ENCODE assay signal across 8 cellular contexts in the genomic region with DNA sequence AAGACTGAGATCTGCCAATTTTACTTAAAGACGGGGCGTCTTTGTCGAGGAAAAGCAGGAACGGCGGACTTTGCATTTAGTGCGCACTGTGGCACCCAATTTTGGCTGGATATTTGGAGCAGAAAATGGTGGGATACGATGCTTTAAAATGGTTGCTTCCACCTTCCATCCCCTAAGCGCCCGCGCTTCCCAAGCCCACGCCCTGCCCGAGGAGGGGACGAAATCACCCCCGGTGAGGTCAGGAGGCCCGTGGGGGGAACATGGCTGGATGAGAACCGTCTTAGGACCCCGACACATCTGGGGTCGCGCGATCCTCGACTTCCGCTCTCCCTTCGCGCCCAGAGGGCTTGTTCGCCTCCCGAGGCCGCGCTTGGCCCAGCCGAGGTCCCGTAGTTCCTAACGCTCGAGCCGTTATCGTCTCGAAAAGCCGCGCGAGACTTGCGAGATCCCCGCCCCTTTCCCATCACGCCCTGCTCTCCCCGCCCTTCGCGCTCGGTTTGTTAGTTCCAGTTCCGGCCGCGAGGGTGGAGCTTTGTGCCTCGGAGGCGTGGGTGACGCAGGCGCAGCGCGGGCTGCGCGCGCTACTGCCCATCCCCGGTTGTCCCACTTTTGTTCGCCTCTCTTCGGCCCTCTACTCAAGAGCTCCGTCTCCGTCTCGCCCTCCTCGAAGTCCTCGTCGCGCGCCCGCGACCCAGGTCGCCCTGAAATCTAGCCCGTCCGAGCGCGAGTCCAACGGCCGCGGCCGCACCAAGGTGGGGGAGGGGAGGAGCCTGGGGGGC. TPM values are rescaled to one million over a fixed set of nuclear protein-coding genes. Genes with fewer than 3 reads are reported as not detected.
DNase-seq lines count a peak whose midpoint lies in the region; TF ChIP-seq lines count a peak whose summit lies in the region.

A gene with protein sequence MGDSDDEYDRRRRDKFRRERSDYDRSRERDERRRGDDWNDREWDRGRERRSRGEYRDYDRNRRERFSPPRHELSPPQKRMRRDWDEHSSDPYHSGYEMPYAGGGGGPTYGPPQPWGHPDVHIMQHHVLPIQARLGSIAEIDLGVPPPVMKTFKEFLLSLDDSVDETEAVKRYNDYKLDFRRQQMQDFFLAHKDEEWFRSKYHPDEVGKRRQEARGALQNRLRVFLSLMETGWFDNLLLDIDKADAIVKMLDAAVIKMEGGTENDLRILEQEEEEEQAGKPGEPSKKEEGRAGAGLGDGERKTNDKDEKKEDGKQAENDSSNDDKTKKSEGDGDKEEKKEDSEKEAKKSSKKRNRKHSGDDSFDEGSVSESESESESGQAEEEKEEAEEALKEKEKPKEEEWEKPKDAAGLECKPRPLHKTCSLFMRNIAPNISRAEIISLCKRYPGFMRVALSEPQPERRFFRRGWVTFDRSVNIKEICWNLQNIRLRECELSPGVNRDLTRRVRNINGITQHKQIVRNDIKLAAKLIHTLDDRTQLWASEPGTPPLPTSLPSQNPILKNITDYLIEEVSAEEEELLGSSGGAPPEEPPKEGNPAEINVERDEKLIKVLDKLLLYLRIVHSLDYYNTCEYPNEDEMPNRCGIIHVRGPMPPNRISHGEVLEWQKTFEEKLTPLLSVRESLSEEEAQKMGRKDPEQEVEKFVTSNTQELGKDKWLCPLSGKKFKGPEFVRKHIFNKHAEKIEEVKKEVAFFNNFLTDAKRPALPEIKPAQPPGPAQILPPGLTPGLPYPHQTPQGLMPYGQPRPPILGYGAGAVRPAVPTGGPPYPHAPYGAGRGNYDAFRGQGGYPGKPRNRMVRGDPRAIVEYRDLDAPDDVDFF (plus strand): TSS at position 527 of the 779 bp plus-strand sequence. CDS start 488 bp downstream, outside the sequence.

- no peaks in the 10 kb centered on the region for H3K9me3 Mint-ChIP-seq in H9

- H3K36me3 Mint-ChIP-seq in H9 (ENCODE audit: insufficient read depth in 1 of 3, low read depth in 3 of 3), result peaks cover 55 to 93% (median 89%) of the 10 kb centered on the region in 3 experiments

- intact Hi-C loops in stomach (cut with DNase I; ENCODE audit: low total_unique reads), result no loop called here

- H3K56ac ChIP-seq in H9 (ENCODE audit: insufficient read length, low read depth, low read length), result no peak within 1 kb of the TSS

- no peaks in the 10 kb centered on the region; the same call in 1 of the 2 replicates for H3K4me1 ChIP-seq in H9 (ENCODE audit: insufficient read depth, low read length)
- H3K4me1 ChIP-seq in MM.1S (ENCODE audit: low read length), result peaks cover 11% of the 10 kb centered on the region; the same call in 1 of the 2 replicates
- peaks cover 31 to 62% (median 50%) of the 10 kb centered on the region in 4 donors for H3K4me1 ChIP-seq in stomach

- H3K79me2 ChIP-seq in H9 (ENCODE audit: insufficient read depth, low read length) (peaks cover 34% of the 10 kb centered on the region; the same call in 1 of the 2 replicates), MM.1S (ENCODE audit: low read length) (peaks cover 48% of the 10 kb centered on the region), neural cell (replicated peaks; ENCODE audit: insufficient read depth, low read length) (peaks cover 48% of the 10 kb centered on the region)

- H3K4me1 Mint-ChIP-seq in H9, result peaks cover 24% of the 10 kb centered on the region in 2 experiments

- no peak within 1 kb of the TSS for H3T11ph ChIP-seq in H9 (ENCODE audit: low read length)

- peaks cover 5% of the 10 kb centered on the region for H3K23me2 ChIP-seq in H9 (ENCODE audit: insufficient read length, low read depth, low read length, poor library complexity, severe bottlenecking)

- H2BK5ac ChIP-seq in H9 (ENCODE audit: insufficient read length, low read length), result no peak within 1 kb of the TSS

- no peak within 1 kb of the TSS; the same call in 1 of the 2 replicates for H3K4ac ChIP-seq in H9 (ENCODE audit: low read depth, low read length)

- H2BK15ac ChIP-seq in H9 (ENCODE audit: low read depth, low read length), result no peak within 1 kb of the TSS

- H4K91ac ChIP-seq in H9 (ENCODE audit: insufficient read length, low read depth, low read length), result no peak within 1 kb of the TSS

- no peaks in the 10 kb centered on the region for H3K79me1 ChIP-seq in H9 (ENCODE audit: insufficient read depth, low read depth, low read length, poor library complexity, severe bottlenecking)

- peak within 1 kb of the TSS; percentile 78 for H3K4me2 ChIP-seq in H9 (ENCODE audit: insufficient read depth, insufficient read length, low read length)
- peak within 1 kb of the TSS; percentile 95 for H3K4me2 ChIP-seq in MM.1S (ENCODE audit: low read depth, low read length)
- H3K4me2 ChIP-seq in neural cell (ENCODE audit: low read length), result peak within 1 kb of the TSS; percentile 91

- TF ChIP-seq EP300 in neural cell (conservative IDR thresholded peaks at IDR 0.05; ENCODE audit: poor library complexity, severe bottlenecking), result peak; percentile 76
- TF ChIP-seq EP300 in stomach (IDR thresholded peaks at IDR 0.05), result no peak

- H3K4me3 Mint-ChIP-seq in H9, result peak within 1 kb of the TSS; percentile 99

- peak within 1 kb of the TSS; percentile 99 to 100 (median 99) for H3K27ac Mint-ChIP-seq in H9

- peak within 1 kb of the TSS; percentile 15 for H4K5ac ChIP-seq in H9 (ENCODE audit: insufficient read length, low read depth, low read length)

- peak within 1 kb of the TSS; percentile 89 for H3K14ac ChIP-seq in H9 (ENCODE audit: insufficient read depth, low read length)

- H3K27ac ChIP-seq in H9 (ENCODE audit: insufficient read length, low read depth, low read length) (peak within 1 kb of the TSS; percentile 73), MM.1S (ENCODE audit: low read length) (peak within 1 kb of the TSS; percentile 83), neural cell (ENCODE audit: low read length) (peak within 1 kb of the TSS; percentile 99), stomach (peak within 1 kb of the TSS; percentile 89 to 98 (median 96))

- H3K9ac ChIP-seq in H9 (ENCODE audit: extremely low read depth, insufficient read length, low read length) (peak within 1 kb of the TSS; percentile 90), MM.1S (ENCODE audit: low read length) (peak within 1 kb of the TSS; percentile 96), neural cell (ENCODE audit: low read length) (peak within 1 kb of the TSS; percentile 99)

- H3K36me3 ChIP-seq in MM.1S (replicated peaks; ENCODE audit: insufficient read depth, low read length) (no peaks in the 10 kb centered on the region), neural cell (ENCODE audit: insufficient read depth, low read length) (no peaks in the 10 kb centered on the region), stomach (peaks cover 27 to 74% (median 68%) of the 10 kb centered on the region in 4 donors)

- no peaks in the 10 kb centered on the region for H4K20me1 ChIP-seq in H9 (ENCODE audit: control insufficient read depth, insufficient read depth, insufficient read length)
- no peaks in the 10 kb centered on the region for H4K20me1 ChIP-seq in MM.1S (ENCODE audit: insufficient read depth, low read length)
- H4K20me1 ChIP-seq in neural cell (ENCODE audit: insufficient read depth), result peaks cover 2% of the 10 kb centered on the region

- no peaks in the 10 kb centered on the region for H3K27me3 Mint-ChIP-seq in H9 (ENCODE audit: low read depth)

- no CpG with 5 or more reads among the region's 79 CpGs for WGBS in H9 (ENCODE audit: extremely low coverage, insufficient read length, low lambda C conversion rate)
- 2 to 4% (median 3%) methylated on average over 54 to 79 of the region's 79 CpGs for whole genome bisulfite sequencing in stomach, 5 donors

- H3K23ac ChIP-seq in H9 (ENCODE audit: insufficient read length, low read depth, low read length), result no peak within 1 kb of the TSS

- H2AK5ac ChIP-seq in H9 (ENCODE audit: insufficient read length, low read length), result no peak within 1 kb of the TSS

- in situ Hi-C loops in G401 (cut with HindIII; ENCODE audit: low sequenced_read_pairs), result no loop called here

- H2AFZ ChIP-seq in H9 (ENCODE audit: low read length) (no peak within 1 kb of the TSS), MM.1S (ENCODE audit: low read length) (peak within 1 kb of the TSS; percentile 92), neural cell (ENCODE audit: low read depth, low read length) (peak within 1 kb of the TSS; percentile 99)

- H3K27me3 ChIP-seq in H9 (ENCODE audit: insufficient read depth, low read length) (no peaks in the 10 kb centered on the region), MM.1S (replicated peaks; ENCODE audit: insufficient read depth, low read length) (no peaks in the 10 kb centered on the region), neural cell (ENCODE audit: insufficient read depth, low read depth, low read length) (no peaks in the 10 kb centered on the region), stomach (no peaks in the 10 kb centered on the region)

- no peak within 1 kb of the TSS for H4K8ac ChIP-seq in H9 (replicated peaks; ENCODE audit: insufficient read length, low read depth, low read length)

- DNase-seq in G401 (ENCODE audit: low spot score) (peak; percentile 98), H9 (peak; percentile 97), MM.1S (peak; percentile 99), SIG-M5 (lab: John Stamatoyannopoulos, UW) (peak; percentile 34), activated gamma-delta T cell (lab: John Stamatoyannopoulos, UW) (peak; percentile 88), fibroblast of the conjunctiva (ENCODE audit: low read depth) (peak; percentile 96), stomach (peak; percentile 99)

- no peaks in the 10 kb centered on the region for H3K9me2 ChIP-seq in MM.1S (replicated peaks; ENCODE audit: insufficient read depth, low read length)
- no peaks in the 10 kb centered on the region for H3K9me2 ChIP-seq in neural cell (ENCODE audit: insufficient read depth, low read length)

- TF ChIP-seq CTCF in H9 (conservative IDR thresholded peaks at IDR 0.05) (peak; percentile 43; the same call in 2 of the 3 replicates), MM.1S (IDR thresholded peaks at IDR 0.05; ENCODE audit: low read length) (no peak), neural cell (IDR thresholded peaks at IDR 0.05; ENCODE audit: poor library complexity, severe bottlenecking) (peak; percentile 66), stomach (IDR thresholded peaks at IDR 0.05) (peak in 6 of 7 experiments; percentile 37 to 88 (median 66))

- H2BK12ac ChIP-seq in H9 (ENCODE audit: insufficient read length, low read depth, low read length), result no peak within 1 kb of the TSS

- no peak within 1 kb of the TSS for H2BK20ac ChIP-seq in H9 (ENCODE audit: low read depth, low read length, poor library complexity, severe bottlenecking)

- TF ChIP-seq POLR2A in stomach (IDR thresholded peaks at IDR 0.05), result peak in 3 of 4 donors; percentile 56 to 93 (median 90)

- peak within 1 kb of the TSS; percentile 95 for H3K18ac ChIP-seq in H9 (ENCODE audit: insufficient read length, low read depth, low read length)

- no peak within 1 kb of the TSS for H2BK120ac ChIP-seq in H9 (ENCODE audit: low read depth, low read length, poor library complexity, severe bottlenecking)

- H3K4me3 ChIP-seq in MM.1S (ENCODE audit: low read length) (peak within 1 kb of the TSS; percentile 97), neural cell (ENCODE audit: low read length) (peak within 1 kb of the TSS; percentile 95), stomach (peak within 1 kb of the TSS; percentile 82 to 98 (median 92))

- no peaks in the 10 kb centered on the region for H3K9me3 ChIP-seq in H9 (ENCODE audit: control insufficient read depth, low read depth, low read length)
- H3K9me3 ChIP-seq in MM.1S (replicated peaks; ENCODE audit: insufficient read depth, low read length), result no peaks in the 10 kb centered on the region
- H3K9me3 ChIP-seq in neural cell (ENCODE audit: low read length), result no peaks in the 10 kb centered on the region
- H3K9me3 ChIP-seq in stomach, result no peaks in the 10 kb centered on the region

- H3F3A ChIP-seq in MM.1S (ENCODE audit: insufficient read depth, low read length), result 0 out of 2 replicates have a peak, but pooled peaks cover 3% of the 10 kb centered on the region
- no peaks in the 10 kb centered on the region for H3F3A ChIP-seq in neural cell (ENCODE audit: insufficient read depth, low read length, poor library complexity, severe bottlenecking)

- TF ChIP-seq RAD21 in neural cell (conservative IDR thresholded peaks at IDR 0.05), result peak; percentile 14

RNA-seq across cellular contexts. Expression of the gene that starts here (rescaled TPM):
- 92.2 and 134 TPM in 2 replicates for total RNA-seq in G401 (2014; rRNA removed; shearing (Covaris generic))
- total RNA-seq in H9 (2021), result 373 and 382 TPM in 2 replicates
- polyA plus RNA-seq in neural cell, result 59.9 and 65.2 TPM in 2 replicates
- polyA minus RNA-seq in neural cell, result 38.4 and 47.5 TPM in 2 replicates
- 100 to 1,000 TPM in 2 of 5 donors, 10 to 100 TPM in 3; 45.2 to 184 (median 86.2) TPM for total RNA-seq in stomach
- polyA plus RNA-seq in stomach, result 10 to 100 TPM; 63.7 to 97.1 (median 68.9) TPM

Comparison
In these comparisons a context has a peak if more than half of its experiments do, and no peak if none do; other contexts are left out.
1. Peak in every context shown above with its lines: DNase-seq, H3K4me3 ChIP-seq and H3K27ac ChIP-seq.
2. DNase-seq: peak in every context shown above with its lines; median percentile 99 in MM.1S; 99 in stomach; 98 in G401; 97 in H9; 96 in fibroblast of the conjunctiva; 88 in activated gamma-delta T cell; 34 in SIG-M5.